ENCODE assay signal across 9 cellular contexts in genomic region chr5:113331201-113331551, GRCh38.
DNase-seq lines count a peak whose midpoint lies in the region; ATAC-seq and TF ChIP-seq lines count a peak whose summit lies in the region.
"Had no signal": no experiment of that assay in that cellular context is flagged by ENCODE, and none has a peak within 500 bp of the region (broad histone marks: within the 10 kb centered on the region; RNA-seq: fewer than 3 reads in every experiment).

No MANE protein-coding gene starts in this region.

- no peak overlapping the region for H3T11ph ChIP-seq in H9 (ENCODE audit: low read length)

- H2AK5ac ChIP-seq in H9 (ENCODE audit: insufficient read length, low read length) = no peak overlapping the region

- TF ChIP-seq EP300 in tibial nerve (IDR thresholded peaks at IDR 0.05) (no peak), transverse colon (IDR thresholded peaks at IDR 0.05; ENCODE audit: low read depth) (no peak)

- WGBS in H9 (ENCODE audit: extremely low coverage, insufficient read length, low lambda C conversion rate) = no CpG with 5 or more reads among the region's 4 CpGs
- 71% methylated on average over 4 of the region's 4 CpGs for WGBS in hepatocyte (ENCODE audit: low lambda C conversion rate, missing lambda C conversion rate)
- WGBS in tibial nerve, 2 donors = 77 to 81% methylated on average over 4 of the region's 4 CpGs
- WGBS in transverse colon (ENCODE audit: low coverage in 1 of 2), 2 donors = 59% methylated on average over 4 of the region's 4 CpGs; no CpG with 5 or more reads in 1 of the 2 donors

- H3K14ac ChIP-seq in H9 (ENCODE audit: insufficient read depth, low read length) = no peak overlapping the region

- no peak for TF ChIP-seq POLR2A in tibial nerve (IDR thresholded peaks at IDR 0.05)
- TF ChIP-seq POLR2A in transverse colon (IDR thresholded peaks at IDR 0.05) = no peak

- no peak overlapping the region for H3K56ac ChIP-seq in H9 (ENCODE audit: insufficient read length, low read depth, low read length)

- H2BK5ac ChIP-seq in H9 (ENCODE audit: insufficient read length, low read length) = no peak overlapping the region

- H3K79me2 ChIP-seq in H9 (ENCODE audit: insufficient read depth, low read length) = no peaks in the 10 kb centered on the region
- no peaks in the 10 kb centered on the region for H3K79me2 ChIP-seq in hepatocyte

- CTCF ChIA-PET in activated B cell treated with CpG ODN at 0.5 μM for 24 hours (lab: Charles Lee) = interaction anchor here (3.8 kb wide), 1 partner anchor 335 kb away, joined by 33 read pairs; no protein-coding TSS in a partner anchor

- H3K4me2 ChIP-seq in H9 (ENCODE audit: insufficient read depth, insufficient read length, low read length) = no peak overlapping the region
- peak overlapping the region; percentile 16 for H3K4me2 ChIP-seq in hepatocyte

- H3K18ac ChIP-seq in H9 (ENCODE audit: insufficient read length, low read depth, low read length) = no peak overlapping the region

- in situ Hi-C loops in transverse colon (cut with MboI; ENCODE audit: low pct_ligation_motif_present in 1 of 4, low pct_unique_long_range_greater_than_20kb in 1 of 4, low sequenced_read_pairs in 3 of 4) = no loop called here

- no peak overlapping the region for H2BK120ac ChIP-seq in H9 (ENCODE audit: low read depth, low read length, poor library complexity, severe bottlenecking)

- H3K4me1 ChIP-seq in H9 (ENCODE audit: insufficient read depth, low read length) = 0 out of 2 replicates have a peak, but pooled peaks cover 4% of the 10 kb centered on the region
- H3K4me1 ChIP-seq in hepatocyte (ENCODE audit: insufficient read depth) = no peaks in the 10 kb centered on the region
- peaks cover 0 to 10% (median 0%) of the 10 kb centered on the region in 4 donors for H3K4me1 ChIP-seq in tibial nerve
- peaks cover 0 to 9% (median 0%) of the 10 kb centered on the region in 4 donors for H3K4me1 ChIP-seq in transverse colon

- H4K5ac ChIP-seq in H9 (ENCODE audit: insufficient read length, low read depth, low read length) = no peak overlapping the region

- H3K27ac Mint-ChIP-seq in H9 (peak overlapping the region in 1 of 3 experiments; percentile 77; a peak in 1 of 7 replicates), activated B cell treated with CpG ODN at 0.5 μM for 24 hours (peak overlapping the region; percentile 5)
- H3K27ac Mint-ChIP-seq in stimulated activated naive CD8-positive, alpha-beta T cell treated with anti-CD3 and anti-CD28 coated beads, Interleukin-15, amount 100 ng/mL, for 72 hours = no peak overlapping the region

- H4K91ac ChIP-seq in H9 (ENCODE audit: insufficient read length, low read depth, low read length) = no peak overlapping the region

- H3K9me2 ChIP-seq in hepatocyte (replicated peaks; ENCODE audit: insufficient read depth) = no peaks in the 10 kb centered on the region

- DNase-seq in A172 (ENCODE audit: low spot score) = peak; percentile 65
- no peak for DNase-seq in H9
- no peak for DNase-seq in activated B cell treated with CpG ODN at 0.5 μM for 24 hours
- DNase-seq in hepatocyte (ENCODE audit: low spot score) = peak; percentile 18
- no peak for DNase-seq in tibial nerve (ENCODE audit: low spot score in 2 of 2)
- no peak for DNase-seq in transverse colon
- no peak for DNase-seq in stimulated activated naive CD8-positive, alpha-beta T cell treated with anti-CD3 and anti-CD28 coated beads, Interleukin-15, amount 100 ng/mL, for 72 hours
- no peak for DNase-seq in T-helper 9 cell
- DNase-seq: nucleus accumbens had no signal

- H2BK15ac ChIP-seq in H9 (ENCODE audit: low read depth, low read length) = 0 out of 2 replicates have a peak overlapping the region, but pooled peaks have one; percentile 25

- no peak overlapping the region for H4K8ac ChIP-seq in H9 (replicated peaks; ENCODE audit: insufficient read length, low read depth, low read length)

- H2AFZ ChIP-seq in H9 (ENCODE audit: low read length) = no peak overlapping the region
- no peak overlapping the region for H2AFZ ChIP-seq in hepatocyte

- H3K9ac ChIP-seq in H9 (ENCODE audit: extremely low read depth, insufficient read length, low read length) = no peak overlapping the region

- no peak overlapping the region for H3K4ac ChIP-seq in H9 (ENCODE audit: low read depth, low read length)

- no peak overlapping the region for H3K4me3 ChIP-seq in hepatocyte
- no peak overlapping the region for H3K4me3 ChIP-seq in tibial nerve
- no peak overlapping the region for H3K4me3 ChIP-seq in transverse colon

- H3K27me3 ChIP-seq in H9 (ENCODE audit: insufficient read depth, low read length) = no peaks in the 10 kb centered on the region
- H3K27me3 ChIP-seq in hepatocyte = no peaks in the 10 kb centered on the region
- H3K27me3 ChIP-seq in tibial nerve = no peaks in the 10 kb centered on the region
- no peaks in the 10 kb centered on the region for H3K27me3 ChIP-seq in transverse colon

- H3K23ac ChIP-seq in H9 (ENCODE audit: insufficient read length, low read depth, low read length) = no peak overlapping the region

- no peaks in the 10 kb centered on the region for H3K36me3 Mint-ChIP-seq in H9 (ENCODE audit: insufficient read depth in 1 of 3, low read depth in 3 of 3)
- no peaks in the 10 kb centered on the region for H3K36me3 Mint-ChIP-seq in activated B cell treated with CpG ODN at 0.5 μM for 24 hours (ENCODE audit: low read depth)

- H3K9me3 Mint-ChIP-seq in H9 (no peaks in the 10 kb centered on the region), activated B cell treated with CpG ODN at 0.5 μM for 24 hours (no peaks in the 10 kb centered on the region)
- H3K9me3 Mint-ChIP-seq in stimulated activated naive CD8-positive, alpha-beta T cell treated with anti-CD3 and anti-CD28 coated beads, Interleukin-15, amount 100 ng/mL, for 72 hours = no peaks in the 10 kb centered on the region

- H3K79me1 ChIP-seq in H9 (ENCODE audit: insufficient read depth, low read depth, low read length, poor library complexity, severe bottlenecking) = no peaks in the 10 kb centered on the region

- no peaks in the 10 kb centered on the region for H3K36me3 ChIP-seq in hepatocyte (replicated peaks; ENCODE audit: insufficient read depth, low read depth)
- no peaks in the 10 kb centered on the region for H3K36me3 ChIP-seq in tibial nerve
- no peaks in the 10 kb centered on the region for H3K36me3 ChIP-seq in transverse colon

- intact Hi-C loops in activated B cell treated with CpG ODN at 0.5 μM for 24 hours (cut with micrococcal nuclease) = loop anchor here (5.0 kb wide), 1 partner anchor 276 kb away; no protein-coding TSS in a partner anchor
- intact Hi-C loops in transverse colon (cut with DNase I; ENCODE audit: low total_unique reads) = no loop called here

- H3K4me1 Mint-ChIP-seq in H9 (peaks cover 14 to 18% of the 10 kb centered on the region in 2 experiments), activated B cell treated with CpG ODN at 0.5 μM for 24 hours (peaks cover 6% of the 10 kb centered on the region)
- H3K4me1 Mint-ChIP-seq in stimulated activated naive CD8-positive, alpha-beta T cell treated with anti-CD3 and anti-CD28 coated beads, Interleukin-15, amount 100 ng/mL, for 72 hours = peaks cover 17% of the 10 kb centered on the region

- H3K4me3 Mint-ChIP-seq in H9 = no peak overlapping the region
- H3K4me3 Mint-ChIP-seq in activated B cell treated with CpG ODN at 0.5 μM for 24 hours = no peak overlapping the region
- no peak overlapping the region for H3K4me3 Mint-ChIP-seq in stimulated activated naive CD8-positive, alpha-beta T cell treated with anti-CD3 and anti-CD28 coated beads, Interleukin-15, amount 100 ng/mL, for 72 hours

- H4K20me1 ChIP-seq in H9 (ENCODE audit: control insufficient read depth, insufficient read depth, insufficient read length) (no peaks in the 10 kb centered on the region), hepatocyte (ENCODE audit: insufficient read depth, poor library complexity, severe bottlenecking) (no peaks in the 10 kb centered on the region)

- H3K27ac ChIP-seq in H9 (ENCODE audit: insufficient read length, low read depth, low read length) = no peak overlapping the region
- H3K27ac ChIP-seq in hepatocyte = no peak overlapping the region
- H3K27ac ChIP-seq in tibial nerve = no peak overlapping the region
- H3K27ac ChIP-seq in transverse colon = peak overlapping the region in 1 of 4 donors; percentile 6

- H3K9me3 ChIP-seq in H9 (ENCODE audit: control insufficient read depth, low read depth, low read length) = no peaks in the 10 kb centered on the region
- no peaks in the 10 kb centered on the region for H3K9me3 ChIP-seq in hepatocyte (ENCODE audit: low read depth)
- peaks cover 0 to 2% (median 0%) of the 10 kb centered on the region in 4 donors for H3K9me3 ChIP-seq in tibial nerve
- no peaks in the 10 kb centered on the region for H3K9me3 ChIP-seq in transverse colon

- no peak for ATAC-seq in activated B cell treated with CpG ODN at 0.5 μM for 24 hours (ENCODE audit: low read depth)
- no peak for ATAC-seq in stimulated activated naive CD8-positive, alpha-beta T cell treated with anti-CD3 and anti-CD28 coated beads, Interleukin-15, amount 100 ng/mL, for 72 hours

- no peaks in the 10 kb centered on the region for H3K23me2 ChIP-seq in H9 (ENCODE audit: insufficient read length, low read depth, low read length, poor library complexity, severe bottlenecking)

- no peak overlapping the region for H2BK12ac ChIP-seq in H9 (ENCODE audit: insufficient read length, low read depth, low read length)

- no peak overlapping the region for H2BK20ac ChIP-seq in H9 (ENCODE audit: low read depth, low read length, poor library complexity, severe bottlenecking)

- TF ChIP-seq CTCF in H9 (conservative IDR thresholded peaks at IDR 0.05) (no peak), activated B cell treated with CpG ODN at 0.5 μM for 24 hours (IDR thresholded peaks at IDR 0.05) (no peak), hepatocyte (IDR thresholded peaks at IDR 0.05; ENCODE audit: poor library complexity) (no peak), tibial nerve (IDR thresholded peaks at IDR 0.05) (no peak), transverse colon (IDR thresholded peaks at IDR 0.05) (no peak)

- H3K27me3 Mint-ChIP-seq in H9 (ENCODE audit: low read depth) (no peaks in the 10 kb centered on the region), activated B cell treated with CpG ODN at 0.5 μM for 24 hours (peaks cover 5% of the 10 kb centered on the region)
- H3K27me3 Mint-ChIP-seq in stimulated activated naive CD8-positive, alpha-beta T cell treated with anti-CD3 and anti-CD28 coated beads, Interleukin-15, amount 100 ng/mL, for 72 hours = peaks cover 7% of the 10 kb centered on the region

- POLR2A ChIA-PET in activated B cell treated with CpG ODN at 0.5 μM for 24 hours (lab: Charles Lee) = no interaction called here

Comparison
In these comparisons a context has a peak if more than half of its experiments do, and no peak if none do; other contexts are left out.
1. DNase-seq: peak in A172 (single experiment) and hepatocyte (single experiment); none in H9 (single experiment), activated B cell treated with CpG ODN at 0.5 μM for 24 hours (single experiment), tibial nerve (0 of 2), transverse colon (single experiment), stimulated activated naive CD8-positive, alpha-beta T cell treated with anti-CD3 and anti-CD28 coated beads, Interleukin-15, amount 100 ng/mL, for 72 hours (0 of 2) and T-helper 9 cell (single experiment).